2 cellular contexts compared by ENCODE assay signal in genomic region chr13:28219408-28220099, GRCh38.
TF ChIP-seq lines count a peak whose summit lies in the region.

No MANE protein-coding gene starts in this region.

TF ChIP-seq in GM23338, 12 proteins besides CTCF, POLR2A, EP300 and RAD21 (continued from another document):
- TF ChIP-seq, protein P1, sequence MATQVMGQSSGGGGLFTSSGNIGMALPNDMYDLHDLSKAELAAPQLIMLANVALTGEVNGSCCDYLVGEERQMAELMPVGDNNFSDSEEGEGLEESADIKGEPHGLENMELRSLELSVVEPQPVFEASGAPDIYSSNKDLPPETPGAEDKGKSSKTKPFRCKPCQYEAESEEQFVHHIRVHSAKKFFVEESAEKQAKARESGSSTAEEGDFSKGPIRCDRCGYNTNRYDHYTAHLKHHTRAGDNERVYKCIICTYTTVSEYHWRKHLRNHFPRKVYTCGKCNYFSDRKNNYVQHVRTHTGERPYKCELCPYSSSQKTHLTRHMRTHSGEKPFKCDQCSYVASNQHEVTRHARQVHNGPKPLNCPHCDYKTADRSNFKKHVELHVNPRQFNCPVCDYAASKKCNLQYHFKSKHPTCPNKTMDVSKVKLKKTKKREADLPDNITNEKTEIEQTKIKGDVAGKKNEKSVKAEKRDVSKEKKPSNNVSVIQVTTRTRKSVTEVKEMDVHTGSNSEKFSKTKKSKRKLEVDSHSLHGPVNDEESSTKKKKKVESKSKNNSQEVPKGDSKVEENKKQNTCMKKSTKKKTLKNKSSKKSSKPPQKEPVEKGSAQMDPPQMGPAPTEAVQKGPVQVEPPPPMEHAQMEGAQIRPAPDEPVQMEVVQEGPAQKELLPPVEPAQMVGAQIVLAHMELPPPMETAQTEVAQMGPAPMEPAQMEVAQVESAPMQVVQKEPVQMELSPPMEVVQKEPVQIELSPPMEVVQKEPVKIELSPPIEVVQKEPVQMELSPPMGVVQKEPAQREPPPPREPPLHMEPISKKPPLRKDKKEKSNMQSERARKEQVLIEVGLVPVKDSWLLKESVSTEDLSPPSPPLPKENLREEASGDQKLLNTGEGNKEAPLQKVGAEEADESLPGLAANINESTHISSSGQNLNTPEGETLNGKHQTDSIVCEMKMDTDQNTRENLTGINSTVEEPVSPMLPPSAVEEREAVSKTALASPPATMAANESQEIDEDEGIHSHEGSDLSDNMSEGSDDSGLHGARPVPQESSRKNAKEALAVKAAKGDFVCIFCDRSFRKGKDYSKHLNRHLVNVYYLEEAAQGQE (IDR thresholded peaks at IDR 0.05; ENCODE audit: unreplicated experiment) = no peak
- TF ChIP-seq EZH2 (IDR thresholded peaks at IDR 0.05; ENCODE audit: low read depth, unreplicated experiment) (no peak), ZNF462 (CRISPR knock-in tag; IDR thresholded peaks at IDR 0.05) (no peak), CREB1 (CRISPR knock-in tag; IDR thresholded peaks at IDR 0.05; ENCODE audit: low read depth) (no peak), ZNF331 (CRISPR knock-in tag; IDR thresholded peaks at IDR 0.05; ENCODE audit: low read depth) (no peak), JUNB (IDR thresholded peaks at IDR 0.05; ENCODE audit: unreplicated experiment) (no peak), STAT1 (IDR thresholded peaks at IDR 0.05; ENCODE audit: unreplicated experiment) (no peak)
- TF ChIP-seq, protein P2, sequence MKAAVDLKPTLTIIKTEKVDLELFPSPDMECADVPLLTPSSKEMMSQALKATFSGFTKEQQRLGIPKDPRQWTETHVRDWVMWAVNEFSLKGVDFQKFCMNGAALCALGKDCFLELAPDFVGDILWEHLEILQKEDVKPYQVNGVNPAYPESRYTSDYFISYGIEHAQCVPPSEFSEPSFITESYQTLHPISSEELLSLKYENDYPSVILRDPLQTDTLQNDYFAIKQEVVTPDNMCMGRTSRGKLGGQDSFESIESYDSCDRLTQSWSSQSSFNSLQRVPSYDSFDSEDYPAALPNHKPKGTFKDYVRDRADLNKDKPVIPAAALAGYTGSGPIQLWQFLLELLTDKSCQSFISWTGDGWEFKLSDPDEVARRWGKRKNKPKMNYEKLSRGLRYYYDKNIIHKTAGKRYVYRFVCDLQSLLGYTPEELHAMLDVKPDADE (IDR thresholded peaks at IDR 0.05) = no peak

TF ChIP-seq in GM12878, 131 proteins besides CTCF, POLR2A, EP300 and RAD21 (continued from another document):
- TF ChIP-seq NFIC (IDR thresholded peaks at IDR 0.05; ENCODE audit: low read depth, low read length) = peak; percentile 53; the same call in 1 of the 2 replicates
- no peak for TF ChIP-seq CBX3 (IDR thresholded peaks at IDR 0.05; ENCODE audit: borderline replicate concordance, low read depth)
